In the genomic region with DNA sequence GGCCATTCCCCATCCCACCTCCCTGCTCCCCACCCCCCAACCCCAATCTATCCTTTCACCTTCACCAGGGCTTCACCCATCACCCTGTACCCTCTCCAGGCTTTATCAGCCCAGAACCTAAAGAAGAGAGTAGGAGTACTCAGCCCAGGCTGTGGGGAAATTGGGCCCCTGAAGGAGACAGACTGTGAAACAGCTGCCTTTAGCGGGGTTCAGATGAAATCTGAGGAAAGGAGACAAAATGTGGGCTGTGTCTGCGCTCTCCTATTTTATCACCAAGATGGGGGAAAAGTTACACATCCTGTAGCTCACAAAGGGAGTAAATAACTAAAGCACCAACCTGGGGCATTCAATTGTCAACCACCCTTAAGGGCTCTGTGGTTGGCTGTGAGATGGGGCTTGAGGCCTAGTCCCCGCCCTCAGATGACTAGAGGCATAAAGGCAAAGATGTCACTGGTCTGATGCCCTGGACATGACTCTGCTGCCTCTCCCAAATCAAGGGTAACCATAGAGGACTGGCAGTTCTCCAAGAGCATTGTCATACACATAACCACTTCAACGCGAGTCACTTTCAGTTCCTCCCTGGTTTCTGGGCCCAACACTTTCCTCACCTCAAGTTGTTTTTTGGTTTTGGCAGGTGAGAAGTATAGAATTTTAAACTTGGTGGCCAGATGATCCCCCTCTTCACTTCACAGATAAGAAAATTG, we compare ENCODE assay signal across 8 cellular contexts. TPM values are rescaled to one million over a fixed set of nuclear protein-coding genes. Genes with fewer than 3 reads are reported as not detected.
DNase-seq lines count a peak whose midpoint lies in the region; FAIRE-seq and TF ChIP-seq lines count a peak whose summit lies in the region.

No MANE protein-coding gene starts in this region.

- TF ChIP-seq CTCF in GM12865 (IDR thresholded peaks at IDR 0.05; ENCODE audit: insufficient read depth, low read depth, low read length, missing control alignments) (no peak), neutrophil (IDR thresholded peaks at IDR 0.05) (no peak)

- H3K27ac ChIP-seq in effector memory CD4-positive, alpha-beta T cell (ENCODE audit: insufficient read depth, low read length, poor library complexity, severe bottlenecking): peak overlapping the region; percentile 55
- H3K27ac ChIP-seq in neutrophil: peak overlapping the region; percentile 50

- H3K9me3 ChIP-seq in effector memory CD4-positive, alpha-beta T cell (ENCODE audit: control insufficient read depth, low read length): no peaks in the 10 kb centered on the region
- no peaks in the 10 kb centered on the region for H3K9me3 ChIP-seq in neutrophil

- H3K4me3 Mint-ChIP-seq in activated CD4-positive, alpha-beta T cell treated with anti-CD3 and anti-CD28 coated beads, Interleukin-2, amount 10 ng/mL, durations not matched to agents 24 days and 14 days: peak overlapping the region; percentile 11

- peaks cover 5% of the 10 kb centered on the region for H3K4me1 ChIP-seq in effector memory CD4-positive, alpha-beta T cell (ENCODE audit: control insufficient read depth, insufficient read depth, low read length, poor library complexity, severe bottlenecking)
- peaks cover 13 to 20% of the 10 kb centered on the region in 2 experiments for H3K4me1 ChIP-seq in neutrophil (ENCODE audit: control insufficient read depth in 1 of 2, insufficient read depth in 1 of 2, low read depth in 1 of 2, low read length in 1 of 2)

- intact Hi-C loops in activated CD4-positive, alpha-beta T cell treated with anti-CD3 and anti-CD28 coated beads, Interleukin-2, amount 10 ng/mL, durations not matched to agents 24 days and 14 days (cut with micrococcal nuclease): loop anchor here (1.0 to 2.0 kb wide), 3 partner anchors 118 to 182 kb away; a partner anchor contains a TSS

- no peak for TF ChIP-seq POLR2A in H54 (IDR thresholded peaks at IDR 0.05; ENCODE audit: low read depth, low read length)

- no peaks in the 10 kb centered on the region for H3K27me3 ChIP-seq in effector memory CD4-positive, alpha-beta T cell (replicated peaks; ENCODE audit: control insufficient read depth, insufficient read depth, low read length, poor library complexity, severe bottlenecking)
- H3K27me3 ChIP-seq in neutrophil: no peaks in the 10 kb centered on the region

- peaks cover 25% of the 10 kb centered on the region for H3K4me1 Mint-ChIP-seq in activated CD4-positive, alpha-beta T cell treated with anti-CD3 and anti-CD28 coated beads, Interleukin-2, amount 10 ng/mL, durations not matched to agents 24 days and 14 days

- FAIRE-seq in H54 (lab: Jason Lieb, UNC): peak; percentile 83

- no peaks in the 10 kb centered on the region for H3K27me3 Mint-ChIP-seq in activated CD4-positive, alpha-beta T cell treated with anti-CD3 and anti-CD28 coated beads, Interleukin-2, amount 10 ng/mL, durations not matched to agents 24 days and 14 days

- H3K36me3 Mint-ChIP-seq in activated CD4-positive, alpha-beta T cell treated with anti-CD3 and anti-CD28 coated beads, Interleukin-2, amount 10 ng/mL, durations not matched to agents 24 days and 14 days (ENCODE audit: low read depth): peaks cover 45% of the 10 kb centered on the region

- H3K9me3 Mint-ChIP-seq in activated CD4-positive, alpha-beta T cell treated with anti-CD3 and anti-CD28 coated beads, Interleukin-2, amount 10 ng/mL, durations not matched to agents 24 days and 14 days: no peaks in the 10 kb centered on the region

- DNase-seq in GM12865 (ENCODE audit: low read depth) (peak; percentile 98), H54 (ENCODE audit: insufficient read length, low spot score) (peak; percentile 81), M059J (ENCODE audit: low read depth) (peak; percentile 95), NCI-H2171 treated with DMSO at 0.1 percent for 48 hours (lab: John Stamatoyannopoulos, UW) (no peak), iPS-NIHi11 (ENCODE audit: low spot score) (no peak)
- DNase-seq in activated CD4-positive, alpha-beta T cell treated with anti-CD3 and anti-CD28 coated beads, Interleukin-2, amount 10 ng/mL, durations not matched to agents 24 days and 14 days: peak; percentile 87
- peak; percentile 52 to 59 (median 57) for DNase-seq in effector memory CD4-positive, alpha-beta T cell

- H3K36me3 ChIP-seq in effector memory CD4-positive, alpha-beta T cell (ENCODE audit: control insufficient read depth, insufficient read depth, low read length): peaks cover 24% of the 10 kb centered on the region
- H3K36me3 ChIP-seq in neutrophil: peaks cover 40% of the 10 kb centered on the region

- H3K27ac Mint-ChIP-seq in activated CD4-positive, alpha-beta T cell treated with anti-CD3 and anti-CD28 coated beads, Interleukin-2, amount 10 ng/mL, durations not matched to agents 24 days and 14 days: peak overlapping the region; percentile 75

- H3K4me3 ChIP-seq in GM12865 (ENCODE audit: low read depth, low read length) (no peak overlapping the region), neutrophil (ENCODE audit: low read depth in 1 of 2, low read length in 1 of 2) (no peak overlapping the region)
- no peak overlapping the region for H3K4me3 ChIP-seq in effector memory CD4-positive, alpha-beta T cell (ENCODE audit: insufficient read depth, low read depth, low read length, poor library complexity, severe bottlenecking)

RNA-seq across cellular contexts. Expression of a gene that starts 30.0 kb away (rescaled TPM):
- total RNA-seq in M059J (2014; rRNA removed; shearing (Covaris generic)): 1.2 and 3.7 TPM in 2 replicates
- total RNA-seq in activated CD4-positive, alpha-beta T cell treated with anti-CD3 and anti-CD28 coated beads, Interleukin-2, amount 10 ng/mL, durations not matched to agents 24 days and 14 days: 10.0 and 10.3 TPM in 2 replicates

Comparison
In these comparisons a context has a peak if more than half of its experiments do, and no peak if none do; other contexts are left out.
1. DNase-seq: peak in GM12865 (single experiment), H54 (single experiment), M059J (single experiment), activated CD4-positive, alpha-beta T cell treated with anti-CD3 and anti-CD28 coated beads, Interleukin-2, amount 10 ng/mL, durations not matched to agents 24 days and 14 days (single experiment) and effector memory CD4-positive, alpha-beta T cell (3 of 3); none in NCI-H2171 treated with DMSO at 0.1 percent for 48 hours (single experiment) and iPS-NIHi11 (single experiment).